Comparison of ENCODE assay signal across 7 cellular contexts in the genomic region with DNA sequence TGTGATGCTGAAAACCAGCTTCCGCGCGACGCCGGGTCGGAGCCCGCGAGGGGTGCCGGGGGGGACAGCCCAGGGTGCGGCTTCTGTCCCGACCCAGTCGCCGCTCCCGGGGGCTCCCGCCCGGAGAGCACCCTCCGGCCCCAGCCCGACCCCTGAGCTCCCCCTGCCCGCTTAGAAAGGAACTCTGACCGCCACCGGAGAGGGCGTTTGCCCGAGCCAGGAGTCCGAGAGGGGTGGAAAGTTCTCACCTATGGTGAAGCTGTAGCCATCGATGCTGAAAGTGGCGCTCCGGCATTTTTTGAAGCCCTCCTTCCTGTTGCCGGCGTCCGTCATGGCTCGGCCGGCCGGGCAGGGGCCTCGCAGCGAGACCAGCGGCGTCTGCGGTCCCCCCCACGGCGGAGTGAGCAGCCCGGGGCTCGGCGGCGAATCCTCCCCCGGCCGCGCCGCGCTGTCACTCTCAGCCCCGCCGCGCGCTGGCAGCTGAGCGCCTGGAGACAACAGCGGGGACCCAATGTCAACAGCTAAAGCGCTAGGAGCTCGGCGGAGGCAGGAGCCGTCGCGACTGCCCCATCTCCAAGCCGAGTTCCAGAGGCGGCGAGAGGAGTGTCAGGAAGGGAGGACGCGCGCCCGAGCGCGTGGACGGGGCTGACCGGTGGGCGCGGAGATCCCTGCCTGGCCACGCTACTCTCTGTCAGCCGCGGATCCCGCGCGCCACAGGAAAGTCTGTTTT.
DNase-seq lines count a peak whose midpoint lies in the region; ATAC-seq and TF ChIP-seq lines count a peak whose summit lies in the region.

No MANE protein-coding gene starts in this region.

- no peak overlapping the region for H3K9ac ChIP-seq in HUES64 (ENCODE audit: low read depth, low read length)

- no peaks in the 10 kb centered on the region for H3K9me3 ChIP-seq in HUES64 (ENCODE audit: insufficient read depth, low read depth, low read length)

- peak overlapping the region; percentile 43 to 46 for H3K4me3 Mint-ChIP-seq in stimulated activated naive B cell treated with anti-CD40 and anti-IgM and Interleukin-4, amounts not matched to agents 10 μg/mL and 1 μg/mL and 100 μg/mL, for 72 hours

- H3K4me3 ChIP-seq in HUES64 (ENCODE audit: low read length) (peak overlapping the region; percentile 60), astrocyte of the cerebellum (ENCODE audit: low read depth, low read length) (peak overlapping the region; percentile 42)

- 1% methylated on average over 80 of the region's 80 CpGs for WGBS in HUES64

- DNase-seq in astrocyte of the cerebellum (ENCODE audit: low read depth) = no peak
- DNase-seq in iPS-NIHi7 (ENCODE audit: extremely low spot score) = peak; percentile 61
- no peak for DNase-seq in stimulated activated naive B cell treated with anti-CD40 and anti-IgM and Interleukin-4, amounts not matched to agents 10 μg/mL and 1 μg/mL and 100 μg/mL, for 72 hours
- no peak for DNase-seq in stimulated activated CD4-positive, alpha-beta T cell treated with anti-CD3 and anti-CD28 coated beads, Interleukin-4, amount 100 ng/mL, for 24 hours

- no peak overlapping the region for H3K27ac Mint-ChIP-seq in stimulated activated naive B cell treated with anti-CD40 and anti-IgM and Interleukin-4, amounts not matched to agents 10 μg/mL and 1 μg/mL and 100 μg/mL, for 72 hours

- no peaks in the 10 kb centered on the region for H3K9me3 Mint-ChIP-seq in stimulated activated naive B cell treated with anti-CD40 and anti-IgM and Interleukin-4, amounts not matched to agents 10 μg/mL and 1 μg/mL and 100 μg/mL, for 72 hours

- TF ChIP-seq CTCF in astrocyte of the cerebellum (IDR thresholded peaks at IDR 0.05; ENCODE audit: low read depth, low read length, missing control alignments) = no peak

- H3K36me3 Mint-ChIP-seq in stimulated activated naive B cell treated with anti-CD40 and anti-IgM and Interleukin-4, amounts not matched to agents 10 μg/mL and 1 μg/mL and 100 μg/mL, for 72 hours = no peaks in the 10 kb centered on the region

- H3K27me3 ChIP-seq in HUES64 (ENCODE audit: insufficient read depth, low read length) = peaks cover 68% of the 10 kb centered on the region

- H3K4me1 Mint-ChIP-seq in stimulated activated naive B cell treated with anti-CD40 and anti-IgM and Interleukin-4, amounts not matched to agents 10 μg/mL and 1 μg/mL and 100 μg/mL, for 72 hours = peaks cover 8 to 14% of the 10 kb centered on the region in 2 donors

- peaks cover 48 to 60% of the 10 kb centered on the region in 2 donors for H3K27me3 Mint-ChIP-seq in stimulated activated naive B cell treated with anti-CD40 and anti-IgM and Interleukin-4, amounts not matched to agents 10 μg/mL and 1 μg/mL and 100 μg/mL, for 72 hours

- in situ Hi-C loops in astrocyte of the cerebellum (cut with HindIII; ENCODE audit: low sequenced_read_pairs) = no loop called here

- no peak overlapping the region for H3K27ac ChIP-seq in HUES64 (ENCODE audit: low read depth, low read length)

- ATAC-seq in stimulated activated naive B cell treated with anti-CD40 and anti-IgM and Interleukin-4, amounts not matched to agents 10 μg/mL and 1 μg/mL and 100 μg/mL, for 72 hours (replicated peaks) = no peak
- no peak for ATAC-seq in GM19023 (IDR thresholded peaks at IDR 0.05; ENCODE audit: unreplicated experiment)
- no peak for ATAC-seq in HG03280 (IDR thresholded peaks at IDR 0.05; ENCODE audit: unreplicated experiment)

- H3K4me1 ChIP-seq in HUES64 (ENCODE audit: insufficient read depth, low read length) = peaks cover 10% of the 10 kb centered on the region

- no peaks in the 10 kb centered on the region for H3K36me3 ChIP-seq in HUES64 (ENCODE audit: insufficient read depth, low read length)
